11 cellular contexts compared by ENCODE assay signal in genomic region chr6:33599413-33599911, GRCh38. TPM values are rescaled to one million over a fixed set of nuclear protein-coding genes. Genes with fewer than 3 reads are reported as not detected.
A peak's percentile ranks its signal among the peaks of the same experiment; 100 is the strongest.
DNase-seq lines count a peak whose midpoint lies in the region; ATAC-seq lines count a peak whose summit lies in the region.
"Had no signal": no experiment of that assay in that cellular context is flagged by ENCODE, and none has a peak within 500 bp of the region (broad histone marks: within the 10 kb centered on the region; RNA-seq: fewer than 3 reads in every experiment).

No MANE protein-coding gene starts in this region.

- no peaks in the 10 kb centered on the region for H3K27me3 ChIP-seq in neuronal stem cell (ENCODE audit: control insufficient read depth in 3 of 3, insufficient read depth in 3 of 3, low read depth in 1 of 3, low read length in 3 of 3)

- H2BK120ac ChIP-seq in neuronal stem cell (ENCODE audit: low read depth, low read length) = no peak overlapping the region

- H3K14ac ChIP-seq in neuronal stem cell (ENCODE audit: low read length) = no peak overlapping the region

- H3K27ac ChIP-seq in epithelial cell of prostate (peak overlapping the region; percentile 85), neuronal stem cell (replicated peaks; ENCODE audit: low read length) (no peak overlapping the region)

- H2AFZ ChIP-seq in neuronal stem cell (ENCODE audit: low read length) = no peak overlapping the region

- H3K23ac ChIP-seq in neuronal stem cell (ENCODE audit: low read depth, low read length, poor library complexity) = no peak overlapping the region

- H2AK5ac ChIP-seq in neuronal stem cell (ENCODE audit: low read depth, low read length) = peak overlapping the region; percentile 60

- no peak overlapping the region for H3K4me2 ChIP-seq in neuronal stem cell (ENCODE audit: insufficient read depth, low read length, poor library complexity, severe bottlenecking)

- H3K36me3 ChIP-seq in neuronal stem cell (replicated peaks in 1 of 2; ENCODE audit: control insufficient read depth in 2 of 2, insufficient read depth in 2 of 2, low read length in 2 of 2) = no peaks in the 10 kb centered on the region

- peak overlapping the region; percentile 44 for H2BK5ac ChIP-seq in neuronal stem cell (ENCODE audit: low read length)

- peaks cover 0 to 1% of the 10 kb centered on the region in 2 donors for H3K9me3 ChIP-seq in neuronal stem cell (replicated peaks in 1 of 2; ENCODE audit: control insufficient read depth in 2 of 2, insufficient read depth in 1 of 2, low read depth in 1 of 2, low read length in 2 of 2)

- peak overlapping the region; percentile 6 for H3K18ac ChIP-seq in neuronal stem cell (ENCODE audit: low read length)

- no peaks in the 10 kb centered on the region for H3K4me1 ChIP-seq in neuronal stem cell (ENCODE audit: control insufficient read depth in 2 of 2, insufficient read depth in 1 of 2, low read depth in 1 of 2, low read length in 2 of 2)

- peak; percentile 80 for DNase-seq in EL
- peak; percentile 33 for DNase-seq in NCI-H2196 treated with DMSO at 0.1 percent for 48 hours (lab: John Stamatoyannopoulos, UW; ENCODE audit: unreplicated experiment)
- no peak for DNase-seq in epithelial cell of prostate (ENCODE audit: low read depth, low spot score)
- DNase-seq in neuronal stem cell (ENCODE audit: low spot score) = no peak
- DNase-seq in activated CD4-positive, CD25-positive, alpha-beta regulatory T cell (lab: John Stamatoyannopoulos, UW) = no peak
- DNase-seq in midbrain (lab: John Stamatoyannopoulos, UW) = no peak
- DNase-seq in dermis blood vessel endothelial cell = no peak
- DNase-seq: activated T-cell treated with anti-CD3 and anti-CD28 coated beads for 4 hours, natural killer cell, OCI-M1 had no signal

- H3K9ac ChIP-seq in neuronal stem cell (ENCODE audit: low read depth, low read length, poor library complexity) = no peak overlapping the region

- H4K91ac ChIP-seq in neuronal stem cell (ENCODE audit: low read depth, low read length, poor library complexity) = no peak overlapping the region

- H2BK12ac ChIP-seq in neuronal stem cell (ENCODE audit: low read length) = peak overlapping the region; percentile 0

- no CpG with 5 or more reads among the region's 9 CpGs for WGBS in neuronal stem cell (ENCODE audit: extremely low coverage in 2 of 2, insufficient read length in 2 of 2, insufficient replicate concordance in 1 of 2), 2 donors

- no peak for ATAC-seq in HG02852 (IDR thresholded peaks at IDR 0.05; ENCODE audit: unreplicated experiment)

- peak overlapping the region; percentile 29 for H4K8ac ChIP-seq in neuronal stem cell (ENCODE audit: low read depth, low read length)

- H3K4ac ChIP-seq in neuronal stem cell (ENCODE audit: low read length) = no peak overlapping the region

- peaks cover 2% of the 10 kb centered on the region for H3K79me1 ChIP-seq in neuronal stem cell (ENCODE audit: low read depth, low read length)

- H3K4me3 ChIP-seq in neuronal stem cell (ENCODE audit: low read length in 2 of 2) = no peak overlapping the region

- H2BK15ac ChIP-seq in neuronal stem cell (ENCODE audit: low read length) = peak overlapping the region; percentile 1

RNA-seq across cellular contexts. Expression of gene BAK1, which starts 19.4 kb away (rescaled TPM):
- 14.5 TPM for polyA plus RNA-seq in neuronal stem cell (2013, experiment 1 of 2)
- 14.1 TPM for polyA plus RNA-seq in neuronal stem cell (2013, experiment 2 of 2)
- 23.5 and 24.3 TPM in 2 replicates for total RNA-seq in dermis blood vessel endothelial cell

RNA-seq across cellular contexts. Expression of gene ITPR3, which starts 21.7 kb away (rescaled TPM):
- 1.4 TPM for polyA plus RNA-seq in neuronal stem cell (2013, experiment 1 of 2)
- 1.4 TPM for polyA plus RNA-seq in neuronal stem cell (2013, experiment 2 of 2)
- 26.9 and 42.0 TPM in 2 replicates for total RNA-seq in dermis blood vessel endothelial cell

Comparison
In these comparisons a context has a peak if more than half of its experiments do, and no peak if none do; other contexts are left out.
1. DNase-seq: peak in EL (single experiment) and NCI-H2196 treated with DMSO at 0.1 percent for 48 hours (single experiment); none in epithelial cell of prostate (single experiment), neuronal stem cell (single experiment), activated CD4-positive, CD25-positive, alpha-beta regulatory T cell (0 of 4), midbrain (single experiment) and dermis blood vessel endothelial cell (single experiment).